Comparison of ENCODE assay signal across 1 cellular context in the genomic region with DNA sequence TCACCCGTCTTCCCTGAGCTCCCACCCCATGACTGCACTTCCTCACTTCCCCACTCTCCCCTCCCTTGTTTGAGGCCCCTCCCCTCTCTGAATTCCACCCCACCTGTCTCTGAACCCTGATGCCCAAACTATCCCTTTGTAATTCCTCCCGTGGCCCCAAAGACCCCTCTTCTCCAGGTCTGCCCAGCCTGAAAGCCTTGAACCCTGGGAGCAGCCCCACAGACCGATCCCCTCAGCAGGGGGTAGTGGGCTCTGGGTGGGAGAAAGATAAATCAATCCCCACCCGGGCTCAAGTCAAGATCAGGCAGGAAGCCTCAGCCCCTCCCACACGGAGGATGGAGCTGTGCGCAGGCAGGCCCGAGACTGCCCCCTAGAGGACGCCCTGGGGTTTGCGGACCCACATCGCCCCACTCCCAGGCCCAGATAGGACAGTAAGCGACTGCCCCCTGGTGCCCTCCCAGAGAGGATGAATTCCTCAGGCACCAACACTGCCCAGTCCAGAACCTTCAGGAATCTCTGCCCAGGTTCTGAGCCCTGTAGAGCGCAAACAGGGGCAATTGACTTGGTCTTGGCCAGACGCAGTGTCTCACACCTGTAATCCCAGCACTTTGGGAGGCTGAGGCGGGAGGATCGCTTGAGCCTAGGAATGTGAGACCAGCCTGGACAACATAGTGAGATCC.
TF ChIP-seq lines count a peak whose summit lies in the region.

No MANE protein-coding gene starts in this region.

TF ChIP-seq in K562, 482 proteins besides CTCF, POLR2A, EP300 and RAD21 (continued from another document and continues in another):
- TF ChIP-seq, protein P1, sequence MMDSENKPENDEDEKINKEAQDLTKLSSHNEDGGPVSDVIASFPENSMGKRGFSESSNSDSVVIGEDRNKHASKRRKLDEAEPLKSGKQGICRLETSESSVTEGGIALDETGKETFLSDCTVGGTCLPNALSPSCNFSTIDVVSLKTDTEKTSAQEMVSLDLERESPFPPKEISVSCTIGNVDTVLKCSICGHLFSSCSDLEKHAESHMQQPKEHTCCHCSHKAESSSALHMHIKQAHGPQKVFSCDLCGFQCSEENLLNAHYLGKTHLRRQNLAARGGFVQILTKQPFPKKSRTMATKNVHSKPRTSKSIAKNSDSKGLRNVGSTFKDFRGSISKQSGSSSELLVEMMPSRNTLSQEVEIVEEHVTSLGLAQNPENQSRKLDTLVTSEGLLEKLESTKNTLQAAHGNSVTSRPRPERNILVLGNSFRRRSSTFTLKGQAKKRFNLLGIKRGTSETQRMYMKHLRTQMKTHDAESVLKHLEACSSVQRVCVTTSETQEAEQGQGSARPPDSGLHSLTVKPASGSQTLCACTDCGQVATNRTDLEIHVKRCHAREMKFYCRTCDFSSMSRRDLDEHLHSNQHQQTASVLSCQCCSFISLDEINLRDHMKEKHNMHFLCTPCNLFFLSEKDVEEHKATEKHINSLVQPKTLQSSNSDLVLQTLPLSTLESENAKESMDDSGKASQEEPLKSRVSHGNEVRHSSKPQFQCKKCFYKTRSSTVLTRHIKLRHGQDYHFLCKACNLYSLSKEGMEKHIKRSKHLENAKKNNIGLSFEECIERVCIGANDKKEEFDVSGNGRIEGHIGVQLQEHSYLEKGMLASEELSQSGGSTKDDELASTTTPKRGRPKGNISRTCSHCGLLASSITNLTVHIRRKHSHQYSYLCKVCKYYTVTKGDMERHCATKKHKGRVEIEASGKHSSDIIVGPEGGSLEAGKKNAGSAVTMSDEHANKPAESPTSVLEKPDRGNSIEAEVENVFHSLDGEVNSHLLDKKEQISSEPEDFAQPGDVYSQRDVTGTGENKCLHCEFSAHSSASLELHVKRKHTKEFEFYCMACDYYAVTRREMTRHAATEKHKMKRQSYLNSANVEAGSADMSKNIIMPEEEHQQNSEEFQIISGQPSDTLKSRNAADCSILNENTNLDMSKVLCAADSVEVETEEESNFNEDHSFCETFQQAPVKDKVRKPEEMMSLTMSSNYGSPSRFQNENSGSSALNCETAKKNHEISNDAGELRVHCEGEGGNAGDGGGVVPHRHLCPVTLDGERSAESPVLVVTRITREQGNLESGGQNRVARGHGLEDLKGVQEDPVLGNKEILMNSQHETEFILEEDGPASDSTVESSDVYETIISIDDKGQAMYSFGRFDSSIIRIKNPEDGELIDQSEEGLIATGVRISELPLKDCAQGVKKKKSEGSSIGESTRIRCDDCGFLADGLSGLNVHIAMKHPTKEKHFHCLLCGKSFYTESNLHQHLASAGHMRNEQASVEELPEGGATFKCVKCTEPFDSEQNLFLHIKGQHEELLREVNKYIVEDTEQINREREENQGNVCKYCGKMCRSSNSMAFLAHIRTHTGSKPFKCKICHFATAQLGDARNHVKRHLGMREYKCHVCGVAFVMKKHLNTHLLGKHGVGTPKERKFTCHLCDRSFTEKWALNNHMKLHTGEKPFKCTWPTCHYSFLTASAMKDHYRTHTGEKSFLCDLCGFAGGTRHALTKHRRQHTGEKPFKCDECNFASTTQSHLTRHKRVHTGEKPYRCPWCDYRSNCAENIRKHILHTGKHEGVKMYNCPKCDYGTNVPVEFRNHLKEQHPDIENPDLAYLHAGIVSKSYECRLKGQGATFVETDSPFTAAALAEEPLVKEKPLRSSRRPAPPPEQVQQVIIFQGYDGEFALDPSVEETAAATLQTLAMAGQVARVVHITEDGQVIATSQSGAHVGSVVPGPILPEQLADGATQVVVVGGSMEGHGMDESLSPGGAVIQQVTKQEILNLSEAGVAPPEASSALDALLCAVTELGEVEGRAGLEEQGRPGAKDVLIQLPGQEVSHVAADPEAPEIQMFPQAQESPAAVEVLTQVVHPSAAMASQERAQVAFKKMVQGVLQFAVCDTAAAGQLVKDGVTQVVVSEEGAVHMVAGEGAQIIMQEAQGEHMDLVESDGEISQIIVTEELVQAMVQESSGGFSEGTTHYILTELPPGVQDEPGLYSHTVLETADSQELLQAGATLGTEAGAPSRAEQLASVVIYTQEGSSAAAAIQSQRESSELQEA (IDR thresholded peaks at IDR 0.05; ENCODE audit: low read depth): no peak
- TF ChIP-seq ZNF282 (CRISPR knock-in tag; IDR thresholded peaks at IDR 0.05) (no peak), ZNF124 (CRISPR knock-in tag; IDR thresholded peaks at IDR 0.05) (no peak), HDAC1 (IDR thresholded peaks at IDR 0.05) (0 out of 4 replicates have a peak, but pooled peaks of 1 of the 2 experiments have one; percentile 19), MCM5 (IDR thresholded peaks at IDR 0.05; ENCODE audit: low read depth) (no peak), SREBF1 (IDR thresholded peaks at IDR 0.05; ENCODE audit: borderline replicate concordance, low read depth, low read length) (no peak), IFI16 (CRISPR knock-in tag; IDR thresholded peaks at IDR 0.05) (no peak), ZNF76 (CRISPR knock-in tag; IDR thresholded peaks at IDR 0.05; ENCODE audit: borderline replicate concordance) (no peak), SNRNP70 (optimal IDR thresholded peaks at IDR 0.05; ENCODE audit: low read depth, low read length) (no peak), SMAD4 (CRISPR knock-in tag; conservative IDR thresholded peaks at IDR 0.05) (0 out of 2 replicates have a peak, but pooled peaks have one; percentile 37), MTA3 (IDR thresholded peaks at IDR 0.05; ENCODE audit: borderline replicate concordance) (peak; percentile 80; the same call in 1 of the 2 replicates), FOSL1 (tag; conservative IDR thresholded peaks at IDR 0.05) (peak; percentile 58), TFAM (CRISPR knock-in tag; conservative IDR thresholded peaks at IDR 0.05) (no peak), SNIP1 (IDR thresholded peaks at IDR 0.05; ENCODE audit: low read depth) (no peak), NR1H2 (CRISPR knock-in tag; IDR thresholded peaks at IDR 0.05) (0 out of 2 replicates have a peak, but pooled peaks have one; percentile 42), HEY1 (CRISPR knock-in tag; IDR thresholded peaks at IDR 0.05; ENCODE audit: borderline replicate concordance) (no peak), ZNF174 (CRISPR knock-in tag; IDR thresholded peaks at IDR 0.05) (no peak), ZC3H11A (IDR thresholded peaks at IDR 0.05; ENCODE audit: low read depth, low read length) (peak; percentile 58; the same call in 1 of the 2 replicates), FOXA3 (CRISPR knock-in tag; conservative IDR thresholded peaks at IDR 0.05 in 1 of 2, IDR thresholded peaks at IDR 0.05 in 1 of 2) (no peak), NCOR1 (IDR thresholded peaks at IDR 0.05) (peak; percentile 34; the same call in 1 of the 2 replicates), ZNF766 (CRISPR knock-in tag; conservative IDR thresholded peaks at IDR 0.05) (no peak), CHD1 (IDR thresholded peaks at IDR 0.05; ENCODE audit: low read length) (no peak), ZNF444 (CRISPR knock-in tag; IDR thresholded peaks at IDR 0.05) (no peak), ZNF23 (CRISPR knock-in tag; IDR thresholded peaks at IDR 0.05) (no peak), THRAP3 (IDR thresholded peaks at IDR 0.05; ENCODE audit: borderline replicate concordance) (no peak), ZNF217 (CRISPR knock-in tag; IDR thresholded peaks at IDR 0.05) (no peak), ASH1L (IDR thresholded peaks at IDR 0.05; ENCODE audit: borderline replicate concordance, low read depth, partially characterized antibody) (no peak), ZNF696 (CRISPR knock-in tag; conservative IDR thresholded peaks at IDR 0.05) (no peak), JUND (IDR thresholded peaks at IDR 0.05; ENCODE audit: borderline replicate concordance, low read depth, low read length) (peak; percentile 87), JUND (tag; IDR thresholded peaks at IDR 0.05; ENCODE audit: borderline replicate concordance, low read depth, low read length) (peak; percentile 37; the same call in 1 of the 3 replicates), NEUROD1 (IDR thresholded peaks at IDR 0.05; ENCODE audit: borderline replicate concordance, low read depth, low read length, partially characterized antibody) (peak; percentile 83), ARID1B (IDR thresholded peaks at IDR 0.05) (peak; percentile 40), MTF1 (CRISPR knock-in tag; IDR thresholded peaks at IDR 0.05; ENCODE audit: borderline replicate concordance) (no peak), RBM17 (IDR thresholded peaks at IDR 0.05; ENCODE audit: borderline replicate concordance, low read depth, low read length) (no peak), FOXK1 (CRISPR knock-in tag; IDR thresholded peaks at IDR 0.05; ENCODE audit: borderline replicate concordance) (peak; percentile 79; the same call in 1 of the 2 replicates), DPF2 (IDR thresholded peaks at IDR 0.05) (peak; percentile 63; the same call in 1 of the 2 replicates), SMARCC2 (IDR thresholded peaks at IDR 0.05; ENCODE audit: low read depth) (no peak), RHOXF2B (CRISPR knock-in tag; conservative IDR thresholded peaks at IDR 0.05) (no peak), MCM3 (IDR thresholded peaks at IDR 0.05) (no peak), SAFB (IDR thresholded peaks at IDR 0.05; ENCODE audit: borderline replicate concordance, low read depth, low read length) (no peak), SMAD2 (IDR thresholded peaks at IDR 0.05; ENCODE audit: low read depth, low read length) (no peak)
- TF ChIP-seq, protein P2, sequence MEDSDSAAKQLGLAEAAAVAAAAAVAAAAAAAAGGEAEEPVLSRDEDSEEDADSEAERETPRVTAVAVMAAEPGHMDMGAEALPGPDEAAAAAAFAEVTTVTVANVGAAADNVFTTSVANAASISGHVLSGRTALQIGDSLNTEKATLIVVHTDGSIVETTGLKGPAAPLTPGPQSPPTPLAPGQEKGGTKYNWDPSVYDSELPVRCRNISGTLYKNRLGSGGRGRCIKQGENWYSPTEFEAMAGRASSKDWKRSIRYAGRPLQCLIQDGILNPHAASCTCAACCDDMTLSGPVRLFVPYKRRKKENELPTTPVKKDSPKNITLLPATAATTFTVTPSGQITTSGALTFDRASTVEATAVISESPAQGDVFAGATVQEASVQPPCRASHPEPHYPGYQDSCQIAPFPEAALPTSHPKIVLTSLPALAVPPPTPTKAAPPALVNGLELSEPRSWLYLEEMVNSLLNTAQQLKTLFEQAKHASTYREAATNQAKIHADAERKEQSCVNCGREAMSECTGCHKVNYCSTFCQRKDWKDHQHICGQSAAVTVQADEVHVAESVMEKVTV (CRISPR knock-in tag; IDR thresholded peaks at IDR 0.05): peak; percentile 100
- TF ChIP-seq, protein P3, sequence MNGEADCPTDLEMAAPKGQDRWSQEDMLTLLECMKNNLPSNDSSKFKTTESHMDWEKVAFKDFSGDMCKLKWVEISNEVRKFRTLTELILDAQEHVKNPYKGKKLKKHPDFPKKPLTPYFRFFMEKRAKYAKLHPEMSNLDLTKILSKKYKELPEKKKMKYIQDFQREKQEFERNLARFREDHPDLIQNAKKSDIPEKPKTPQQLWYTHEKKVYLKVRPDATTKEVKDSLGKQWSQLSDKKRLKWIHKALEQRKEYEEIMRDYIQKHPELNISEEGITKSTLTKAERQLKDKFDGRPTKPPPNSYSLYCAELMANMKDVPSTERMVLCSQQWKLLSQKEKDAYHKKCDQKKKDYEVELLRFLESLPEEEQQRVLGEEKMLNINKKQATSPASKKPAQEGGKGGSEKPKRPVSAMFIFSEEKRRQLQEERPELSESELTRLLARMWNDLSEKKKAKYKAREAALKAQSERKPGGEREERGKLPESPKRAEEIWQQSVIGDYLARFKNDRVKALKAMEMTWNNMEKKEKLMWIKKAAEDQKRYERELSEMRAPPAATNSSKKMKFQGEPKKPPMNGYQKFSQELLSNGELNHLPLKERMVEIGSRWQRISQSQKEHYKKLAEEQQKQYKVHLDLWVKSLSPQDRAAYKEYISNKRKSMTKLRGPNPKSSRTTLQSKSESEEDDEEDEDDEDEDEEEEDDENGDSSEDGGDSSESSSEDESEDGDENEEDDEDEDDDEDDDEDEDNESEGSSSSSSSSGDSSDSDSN (IDR thresholded peaks at IDR 0.05; ENCODE audit: borderline replicate concordance in 1 of 2, low read depth in 2 of 2, low read length in 2 of 2): 0 out of 4 replicates have a peak, but pooled peaks of 1 of the 2 experiments have one; percentile 29
- TF ChIP-seq, protein P4, sequence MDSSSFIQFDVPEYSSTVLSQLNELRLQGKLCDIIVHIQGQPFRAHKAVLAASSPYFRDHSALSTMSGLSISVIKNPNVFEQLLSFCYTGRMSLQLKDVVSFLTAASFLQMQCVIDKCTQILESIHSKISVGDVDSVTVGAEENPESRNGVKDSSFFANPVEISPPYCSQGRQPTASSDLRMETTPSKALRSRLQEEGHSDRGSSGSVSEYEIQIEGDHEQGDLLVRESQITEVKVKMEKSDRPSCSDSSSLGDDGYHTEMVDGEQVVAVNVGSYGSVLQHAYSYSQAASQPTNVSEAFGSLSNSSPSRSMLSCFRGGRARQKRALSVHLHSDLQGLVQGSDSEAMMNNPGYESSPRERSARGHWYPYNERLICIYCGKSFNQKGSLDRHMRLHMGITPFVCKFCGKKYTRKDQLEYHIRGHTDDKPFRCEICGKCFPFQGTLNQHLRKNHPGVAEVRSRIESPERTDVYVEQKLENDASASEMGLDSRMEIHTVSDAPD (CRISPR knock-in tag; IDR thresholded peaks at IDR 0.05): no peak
- TF ChIP-seq, protein P5, sequence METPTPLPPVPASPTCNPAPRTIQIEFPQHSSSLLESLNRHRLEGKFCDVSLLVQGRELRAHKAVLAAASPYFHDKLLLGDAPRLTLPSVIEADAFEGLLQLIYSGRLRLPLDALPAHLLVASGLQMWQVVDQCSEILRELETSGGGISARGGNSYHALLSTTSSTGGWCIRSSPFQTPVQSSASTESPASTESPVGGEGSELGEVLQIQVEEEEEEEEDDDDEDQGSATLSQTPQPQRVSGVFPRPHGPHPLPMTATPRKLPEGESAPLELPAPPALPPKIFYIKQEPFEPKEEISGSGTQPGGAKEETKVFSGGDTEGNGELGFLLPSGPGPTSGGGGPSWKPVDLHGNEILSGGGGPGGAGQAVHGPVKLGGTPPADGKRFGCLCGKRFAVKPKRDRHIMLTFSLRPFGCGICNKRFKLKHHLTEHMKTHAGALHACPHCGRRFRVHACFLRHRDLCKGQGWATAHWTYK (CRISPR knock-in tag; IDR thresholded peaks at IDR 0.05): peak; percentile 52; the same call in 1 of the 2 replicates
- TF ChIP-seq, protein P6, sequence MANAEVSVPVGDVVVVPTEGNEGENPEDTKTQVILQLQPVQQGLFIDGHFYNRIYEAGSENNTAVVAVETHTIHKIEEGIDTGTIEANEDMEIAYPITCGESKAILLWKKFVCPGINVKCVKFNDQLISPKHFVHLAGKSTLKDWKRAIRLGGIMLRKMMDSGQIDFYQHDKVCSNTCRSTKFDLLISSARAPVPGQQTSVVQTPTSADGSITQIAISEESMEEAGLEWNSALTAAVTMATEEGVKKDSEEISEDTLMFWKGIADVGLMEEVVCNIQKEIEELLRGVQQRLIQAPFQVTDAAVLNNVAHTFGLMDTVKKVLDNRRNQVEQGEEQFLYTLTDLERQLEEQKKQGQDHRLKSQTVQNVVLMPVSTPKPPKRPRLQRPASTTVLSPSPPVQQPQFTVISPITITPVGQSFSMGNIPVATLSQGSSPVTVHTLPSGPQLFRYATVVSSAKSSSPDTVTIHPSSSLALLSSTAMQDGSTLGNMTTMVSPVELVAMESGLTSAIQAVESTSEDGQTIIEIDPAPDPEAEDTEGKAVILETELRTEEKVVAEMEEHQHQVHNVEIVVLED (CRISPR knock-in tag; IDR thresholded peaks at IDR 0.05): no peak; the same call in 1 of the 2 replicates
